25 cellular contexts compared by ENCODE assay signal in the genomic region with DNA sequence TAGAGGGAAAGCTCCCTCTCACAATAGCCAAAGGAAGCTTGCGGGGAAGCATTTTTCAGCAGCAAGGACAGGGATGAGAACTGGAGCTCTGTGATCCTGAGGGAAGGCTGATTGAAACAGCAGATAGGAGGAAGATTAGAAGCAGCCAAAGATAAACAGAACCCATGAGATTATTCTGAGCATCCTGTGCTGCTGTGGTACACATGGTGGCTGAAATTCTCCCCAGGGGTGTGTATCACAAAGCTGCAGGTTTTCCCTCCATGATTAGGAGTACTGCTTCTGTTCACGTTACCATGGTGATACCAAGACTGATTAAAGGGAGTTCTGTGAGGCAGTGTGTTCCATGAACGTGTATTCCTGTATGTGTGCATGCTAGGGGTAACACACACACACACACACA. TPM values are rescaled to one million over a fixed set of nuclear protein-coding genes. Genes with fewer than 3 reads are reported as not detected.
A peak's percentile ranks its signal among the peaks of the same experiment; 100 is the strongest.
DNase-seq lines count a peak whose midpoint lies in the region; ATAC-seq and TF ChIP-seq lines count a peak whose summit lies in the region.
"Had no signal": no experiment of that assay in that cellular context is flagged by ENCODE, and none has a peak within 500 bp of the region (broad histone marks: within the 10 kb centered on the region; RNA-seq: fewer than 3 reads in every experiment).

No MANE protein-coding gene starts in this region.

- H3K4me1 ChIP-seq in SK-N-SH (ENCODE audit: control insufficient read depth in 1 of 2, insufficient read depth in 2 of 2, low read depth in 1 of 2, low read length in 1 of 2): peaks cover 0 to 12% of the 10 kb centered on the region in 2 experiments; a peak in 2 of 4 replicates
- H3K4me1 ChIP-seq: pancreas had no signal

- no peak overlapping the region for H2AFZ ChIP-seq in SK-N-SH (ENCODE audit: low read depth)

- no peaks in the 10 kb centered on the region for H3K36me3 Mint-ChIP-seq in activated CD8-positive, alpha-beta T cell treated with anti-CD3 and anti-CD28 coated beads for 36 hours (ENCODE audit: low read depth)
- H3K36me3 Mint-ChIP-seq: stimulated activated naive B cell treated with anti-CD40 and anti-IgM and Interleukin-4, amounts not matched to agents 10 μg/mL and 1 μg/mL and 100 μg/mL, for 72 hours had no signal

- H4K20me1 ChIP-seq in SK-N-SH (ENCODE audit: insufficient read depth): no peaks in the 10 kb centered on the region

- CTCF ChIA-PET in SK-N-SH (lab: Yijun Ruan, JAX): interaction anchor here (0.9 to 2.1 kb wide), 7 partner anchors 10 to 431 kb away, joined by 3 to 6 read pairs (median 3); no protein-coding TSS in a partner anchor
- CTCF ChIA-PET in activated CD8-positive, alpha-beta T cell treated with anti-CD3 and anti-CD28 coated beads for 36 hours (lab: Charles Lee): no interaction called here

- no peaks in the 10 kb centered on the region for H3K9me3 ChIP-seq in SK-N-SH
- H3K9me3 ChIP-seq: pancreas had no signal

- no peaks in the 10 kb centered on the region for H3K36me3 ChIP-seq in SK-N-SH (replicated peaks in 1 of 2; ENCODE audit: control insufficient read depth in 1 of 2, insufficient read depth in 2 of 2, low read length in 1 of 2)
- H3K36me3 ChIP-seq: pancreas had no signal

- H3K4me3 ChIP-seq in SK-N-SH (ENCODE audit: low read depth in 2 of 2, low read length in 1 of 2): no peak overlapping the region
- H3K4me3 ChIP-seq: pancreas, skin epidermis had no signal

- peaks cover 22% of the 10 kb centered on the region for H3K27me3 Mint-ChIP-seq in activated CD8-positive, alpha-beta T cell treated with anti-CD3 and anti-CD28 coated beads for 36 hours

- no peaks in the 10 kb centered on the region for H3K9me3 Mint-ChIP-seq in activated CD8-positive, alpha-beta T cell treated with anti-CD3 and anti-CD28 coated beads for 36 hours
- H3K9me3 Mint-ChIP-seq: activated CD4-positive, alpha-beta memory T cell treated with anti-CD3 and anti-CD28 coated beads, Interleukin-2, amount 10 ng/mL, durations not matched to agents 7 days and 5 days; activated T-helper 2 cell treated with anti-CD3 and anti-CD28 coated beads, Interferon-gamma antibody, Interleukin-2, Interleukin-4, amounts not matched to agents 10 μg/mL and 5 μg/mL and 100 μg/mL, durations not matched to agents 14 hours and 24 hours and 36 hours; H9; nephron; stimulated activated naive B cell treated with anti-CD40 and anti-IgM and Interleukin-4, amounts not matched to agents 10 μg/mL and 1 μg/mL and 100 μg/mL, for 72 hours had no signal

- H3K9me2 ChIP-seq in SK-N-SH: no peaks in the 10 kb centered on the region

- H3K79me2 ChIP-seq in SK-N-SH (ENCODE audit: insufficient read depth): no peaks in the 10 kb centered on the region

- intact Hi-C loops in activated CD8-positive, alpha-beta T cell treated with anti-CD3 and anti-CD28 coated beads for 36 hours (cut with micrococcal nuclease): no loop called here

- no peak overlapping the region for H3K4me3 Mint-ChIP-seq in activated CD8-positive, alpha-beta T cell treated with anti-CD3 and anti-CD28 coated beads for 36 hours
- H3K4me3 Mint-ChIP-seq: activated CD4-positive, alpha-beta memory T cell treated with anti-CD3 and anti-CD28 coated beads, Interleukin-2, amount 10 ng/mL, durations not matched to agents 7 days and 5 days; H9; nephron; stimulated activated naive B cell treated with anti-CD40 and anti-IgM and Interleukin-4, amounts not matched to agents 10 μg/mL and 1 μg/mL and 100 μg/mL, for 72 hours had no signal

- DNase-seq in NCI-H524 (lab: John Stamatoyannopoulos, UW) (peak; percentile 2 to 33), NCI-H524 treated with DMSO at 0.1 percent for 48 hours (lab: John Stamatoyannopoulos, UW) (no peak), SK-N-SH (peak; percentile 73), islet precursor cell (peak; percentile 74), dedifferentiated amniotic fluid mesenchymal stem cell (ENCODE audit: extremely low spot score) (no peak), EL (no peak)
- no peak for DNase-seq in activated CD4-positive, alpha-beta T cell treated with anti-CD3 and anti-CD28 coated beads for 48 hours
- DNase-seq in activated CD8-positive, alpha-beta T cell treated with anti-CD3 and anti-CD28 coated beads for 36 hours: no peak
- DNase-seq: activated CD4-positive, alpha-beta memory T cell treated with anti-CD3 and anti-CD28 coated beads, Interleukin-2, amount 10 ng/mL, durations not matched to agents 7 days and 5 days; activated CD4-positive, alpha-beta T cell treated with anti-CD3 and anti-CD28 coated beads for 1 hour; activated CD8-positive, alpha-beta memory T cell treated with anti-CD3 and anti-CD28 coated beads, Interleukin-2, amount 50 U/mL, for 48 hours; activated naive CD4-positive, alpha-beta T cell treated with anti-CD3 and anti-CD28 coated beads, Interleukin-2, amount 50 U/mL, for 16 hours; DMS53; H9; KBM-7; left cardiac atrium; NCI-H1092; NCI-H1930; NCI-H345; pancreas; stimulated activated naive B cell treated with anti-CD40 and anti-IgM and Interleukin-4, amounts not matched to agents 10 μg/mL and 1 μg/mL and 100 μg/mL, for 72 hours; T-helper 2 cell had no signal

- H3F3A ChIP-seq in SK-N-SH (replicated peaks; ENCODE audit: insufficient read depth): no peaks in the 10 kb centered on the region

- H3K4me1 Mint-ChIP-seq in activated CD8-positive, alpha-beta T cell treated with anti-CD3 and anti-CD28 coated beads for 36 hours (ENCODE audit: low read depth): peaks cover 5% of the 10 kb centered on the region

- peak in 1 of 2 experiments; percentile 84; a peak in 1 of 4 replicates for TF ChIP-seq EP300 in SK-N-SH (IDR thresholded peaks at IDR 0.05; ENCODE audit: borderline replicate concordance in 1 of 2, low read depth in 1 of 2, low read length in 1 of 2)

- peak; percentile 16; the same call in 1 of the 2 replicates for TF ChIP-seq RAD21 in SK-N-SH (IDR thresholded peaks at IDR 0.05; ENCODE audit: low read length)

- H3K4me2 ChIP-seq in SK-N-SH: no peak overlapping the region

- no peak for ATAC-seq in activated CD8-positive, alpha-beta T cell treated with anti-CD3 and anti-CD28 coated beads for 36 hours
- ATAC-seq: left cardiac atrium; stimulated activated naive B cell treated with anti-CD40 and anti-IgM and Interleukin-4, amounts not matched to agents 10 μg/mL and 1 μg/mL and 100 μg/mL, for 72 hours had no signal

- TF ChIP-seq CTCF in SK-N-SH (IDR thresholded peaks at IDR 0.05): no peak
- no peak for TF ChIP-seq CTCF in activated CD8-positive, alpha-beta T cell treated with anti-CD3 and anti-CD28 coated beads for 36 hours (IDR thresholded peaks at IDR 0.05)

- 71% methylated on average over 2 of the region's 3 CpGs for whole genome bisulfite sequencing in SK-N-SH (ENCODE audit: low lambda C conversion rate)

- POLR2A ChIA-PET in SK-N-SH (lab: Yijun Ruan, JAX): interaction anchor here (1.1 kb wide), 1 partner anchor 15 kb away, joined by 3 read pairs; no protein-coding TSS in a partner anchor
- POLR2A ChIA-PET in activated CD8-positive, alpha-beta T cell treated with anti-CD3 and anti-CD28 coated beads for 36 hours (lab: Charles Lee): no interaction called here

- H3K27me3 ChIP-seq in SK-N-SH (ENCODE audit: insufficient read depth): no peaks in the 10 kb centered on the region
- H3K27me3 ChIP-seq: pancreas had no signal

- H3K9ac ChIP-seq in SK-N-SH: no peak overlapping the region

- no peak overlapping the region for H3K27ac Mint-ChIP-seq in activated CD8-positive, alpha-beta T cell treated with anti-CD3 and anti-CD28 coated beads for 36 hours
- H3K27ac Mint-ChIP-seq: activated CD4-positive, alpha-beta memory T cell treated with anti-CD3 and anti-CD28 coated beads, Interleukin-2, amount 10 ng/mL, durations not matched to agents 7 days and 5 days; activated T-helper 2 cell treated with anti-CD3 and anti-CD28 coated beads, Interferon-gamma antibody, Interleukin-2, Interleukin-4, amounts not matched to agents 10 μg/mL and 5 μg/mL and 100 μg/mL, durations not matched to agents 14 hours and 24 hours and 36 hours; stimulated activated naive B cell treated with anti-CD40 and anti-IgM and Interleukin-4, amounts not matched to agents 10 μg/mL and 1 μg/mL and 100 μg/mL, for 72 hours had no signal

- H3K27ac ChIP-seq in SK-N-SH (ENCODE audit: low read depth in 2 of 2, low read length in 1 of 2): no peak overlapping the region; a peak in 1 of 4 replicates
- H3K27ac ChIP-seq: pancreas, skin epidermis had no signal

TF ChIP-seq in SK-N-SH, 30 proteins besides CTCF, POLR2A, EP300 and RAD21 (continues in another document):
- TF ChIP-seq RXRA (IDR thresholded peaks at IDR 0.05; ENCODE audit: borderline replicate concordance, low read depth): no peak
- TF ChIP-seq RFX5 (IDR thresholded peaks at IDR 0.05; ENCODE audit: low read length): no peak; the same call in 1 of the 2 replicates
- TF ChIP-seq FOXM1 (IDR thresholded peaks at IDR 0.05; ENCODE audit: low read depth): no peak
- TF ChIP-seq, protein P1, sequence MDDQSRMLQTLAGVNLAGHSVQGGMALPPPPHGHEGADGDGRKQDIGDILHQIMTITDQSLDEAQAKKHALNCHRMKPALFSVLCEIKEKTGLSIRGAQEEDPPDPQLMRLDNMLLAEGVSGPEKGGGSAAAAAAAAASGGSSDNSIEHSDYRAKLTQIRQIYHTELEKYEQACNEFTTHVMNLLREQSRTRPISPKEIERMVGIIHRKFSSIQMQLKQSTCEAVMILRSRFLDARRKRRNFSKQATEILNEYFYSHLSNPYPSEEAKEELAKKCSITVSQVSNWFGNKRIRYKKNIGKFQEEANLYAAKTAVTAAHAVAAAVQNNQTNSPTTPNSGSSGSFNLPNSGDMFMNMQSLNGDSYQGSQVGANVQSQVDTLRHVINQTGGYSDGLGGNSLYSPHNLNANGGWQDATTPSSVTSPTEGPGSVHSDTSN (IDR thresholded peaks at IDR 0.05): no peak
- TF ChIP-seq CHD2 (IDR thresholded peaks at IDR 0.05; ENCODE audit: low read length, partially characterized antibody): peak; percentile 55
- TF ChIP-seq, protein P2, sequence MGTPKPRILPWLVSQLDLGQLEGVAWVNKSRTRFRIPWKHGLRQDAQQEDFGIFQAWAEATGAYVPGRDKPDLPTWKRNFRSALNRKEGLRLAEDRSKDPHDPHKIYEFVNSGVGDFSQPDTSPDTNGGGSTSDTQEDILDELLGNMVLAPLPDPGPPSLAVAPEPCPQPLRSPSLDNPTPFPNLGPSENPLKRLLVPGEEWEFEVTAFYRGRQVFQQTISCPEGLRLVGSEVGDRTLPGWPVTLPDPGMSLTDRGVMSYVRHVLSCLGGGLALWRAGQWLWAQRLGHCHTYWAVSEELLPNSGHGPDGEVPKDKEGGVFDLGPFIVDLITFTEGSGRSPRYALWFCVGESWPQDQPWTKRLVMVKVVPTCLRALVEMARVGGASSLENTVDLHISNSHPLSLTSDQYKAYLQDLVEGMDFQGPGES (IDR thresholded peaks at IDR 0.05; ENCODE audit: low read depth, low read length): no peak
- TF ChIP-seq ELF1 (IDR thresholded peaks at IDR 0.05): no peak

RNA-seq across cellular contexts. Expression of a gene that starts 30.3 kb away (rescaled TPM):
- 75.7 and 90.3 TPM in 2 replicates for polyA plus RNA-seq in SK-N-SH (2012; rRNA removed)
- 107 and 114 TPM in 2 replicates for polyA plus RNA-seq in SK-N-SH (2012; cell fraction: cytosol; rRNA removed)
- polyA plus RNA-seq in SK-N-SH (2012; cell fraction: nucleus; rRNA removed): 55.0 and 70.8 TPM in 2 replicates
- total RNA-seq in activated CD8-positive, alpha-beta T cell treated with anti-CD3 and anti-CD28 coated beads for 36 hours: 100 to 1,000 TPM; 110 to 113 TPM

Comparison
In these comparisons a context has a peak if more than half of its experiments do, and no peak if none do; other contexts are left out.
1. DNase-seq: peak in NCI-H524 (2 of 2), SK-N-SH (single experiment) and islet precursor cell (single experiment); none in NCI-H524 treated with DMSO at 0.1 percent for 48 hours (single experiment), activated CD4-positive, alpha-beta T cell treated with anti-CD3 and anti-CD28 coated beads for 48 hours (single experiment), dedifferentiated amniotic fluid mesenchymal stem cell (single experiment), EL (single experiment) and activated CD8-positive, alpha-beta T cell treated with anti-CD3 and anti-CD28 coated beads for 36 hours (single experiment).